In genomic region chr13:75478659-75479058, GRCh38 we compare ENCODE assay signal across 18 cellular contexts. TPM values are rescaled to one million over a fixed set of nuclear protein-coding genes. Genes with fewer than 3 reads are reported as not detected.
A peak's percentile ranks its signal among the peaks of the same experiment; 100 is the strongest.
DNase-seq lines count a peak whose midpoint lies in the region; ATAC-seq and TF ChIP-seq lines count a peak whose summit lies in the region.
"Had no signal": no experiment of that assay in that cellular context is flagged by ENCODE, and none has a peak within 500 bp of the region (broad histone marks: within the 10 kb centered on the region; RNA-seq: fewer than 3 reads in every experiment).

No MANE protein-coding gene starts in this region.

- H3K27me3 Mint-ChIP-seq in mesothelial cell of epicardium (ENCODE audit: low read depth): no peaks in the 10 kb centered on the region
- peaks cover 45% of the 10 kb centered on the region for H3K27me3 Mint-ChIP-seq in activated T-cell treated with anti-CD3 and anti-CD28 coated beads, Interleukin-2, amount 50 U/mL, for 4 hours (ENCODE audit: low read depth)

- no peaks in the 10 kb centered on the region for H3F3A ChIP-seq in PC-3 (ENCODE audit: low read length, unreplicated experiment)

- H3K27me3 ChIP-seq in BLaER1 treated with 17β-estradiol and CSF1 and Interleukin-3, amounts not matched to agents 10 nM and 100 nM: no peaks in the 10 kb centered on the region
- H3K27me3 ChIP-seq in PC-3 (ENCODE audit: low read length): no peaks in the 10 kb centered on the region

- ATAC-seq in PC-3: no peak
- ATAC-seq in activated T-cell treated with anti-CD3 and anti-CD28 coated beads, Interleukin-2, amount 50 U/mL, for 4 hours: no peak

- H3K9me3 Mint-ChIP-seq in mesothelial cell of epicardium: no peaks in the 10 kb centered on the region
- no peaks in the 10 kb centered on the region for H3K9me3 Mint-ChIP-seq in activated T-cell treated with anti-CD3 and anti-CD28 coated beads, Interleukin-2, amount 50 U/mL, for 4 hours

- H3K4me1 ChIP-seq in BLaER1 treated with 17β-estradiol and CSF1 and Interleukin-3, amounts not matched to agents 10 nM and 100 nM: peaks cover 22 to 40% (median 31%) of the 10 kb centered on the region in 10 experiments
- H3K4me1 ChIP-seq in PC-3 (ENCODE audit: insufficient read depth, low read length): peaks cover 30% of the 10 kb centered on the region

- H3K9ac ChIP-seq in BLaER1 treated with 17β-estradiol and CSF1 and Interleukin-3, amounts not matched to agents 10 nM and 100 nM: no peak overlapping the region
- peak overlapping the region; percentile 13; the same call in 1 of the 2 replicates for H3K9ac ChIP-seq in PC-3 (ENCODE audit: low read length)
- H3K9ac ChIP-seq: KMS-11 had no signal

- peaks cover 50% of the 10 kb centered on the region for H3K79me2 ChIP-seq in PC-3 (ENCODE audit: low read length)

- no peak overlapping the region for H3K27ac ChIP-seq in BLaER1 treated with 17β-estradiol and CSF1 and Interleukin-3, amounts not matched to agents 10 nM and 100 nM
- H3K27ac ChIP-seq in PC-3 (ENCODE audit: low read length): peak overlapping the region; percentile 67
- H3K27ac ChIP-seq: 22Rv1, C4-2B, KMS-11, SJSA1 had no signal

- DNase-seq in NCI-H510A treated with DMSO at 0.1 percent for 48 hours (lab: John Stamatoyannopoulos, UW) (peak; percentile 26), NCI-H510A (lab: John Stamatoyannopoulos, UW) (no peak), PC-3 (no peak), mesothelial cell of epicardium (ENCODE audit: low spot score in 2 of 2, unreplicated experiment in 2 of 2) (no peak), NCI-H2081 treated with DMSO at 0.1 percent for 48 hours (lab: John Stamatoyannopoulos, UW) (no peak)
- no peak for DNase-seq in stimulated activated CD4-positive, alpha-beta T cell treated with anti-CD3 and anti-CD28 coated beads, Interleukin-1b, Interleukin-23, amount 100 ng/mL, for 48 hours
- no peak for DNase-seq in activated T-cell treated with anti-CD3 and anti-CD28 coated beads, Interleukin-2, amount 50 U/mL, for 4 hours
- DNase-seq: COR-L47, MM.1S, NCI-H1105, NCI-H187, NCI-H446 treated with DMSO at 0.1 percent for 48 hours, RPMI8226 had no signal

- peaks cover 0 to 23% (median 4%) of the 10 kb centered on the region in 11 experiments; a peak in 8 of 22 replicates for H3K36me3 ChIP-seq in BLaER1 treated with 17β-estradiol and CSF1 and Interleukin-3, amounts not matched to agents 10 nM and 100 nM
- no peaks in the 10 kb centered on the region for H3K36me3 ChIP-seq in PC-3 (ENCODE audit: low read depth, low read length)
- H3K36me3 ChIP-seq: SJSA1 had no signal

- no peak overlapping the region for H2AFZ ChIP-seq in PC-3 (ENCODE audit: low read length)

- CTCF ChIA-PET in PC-3 (lab: Charles Lee): no interaction called here

- H4K20me1 ChIP-seq in BLaER1 treated with 17β-estradiol and CSF1 and Interleukin-3, amounts not matched to agents 10 nM and 100 nM: peaks cover 0 to 51% (median 24%) of the 10 kb centered on the region in 11 experiments; a peak in 15 of 22 replicates
- peaks cover 15% of the 10 kb centered on the region; the same call in 1 of the 2 replicates for H4K20me1 ChIP-seq in PC-3 (ENCODE audit: low read length)

- peaks cover 0 to 7% (median 0%) of the 10 kb centered on the region in 11 experiments; a peak in 3 of 22 replicates for H3K9me3 ChIP-seq in BLaER1 treated with 17β-estradiol and CSF1 and Interleukin-3, amounts not matched to agents 10 nM and 100 nM (replicated peaks in 1 of 11)
- no peaks in the 10 kb centered on the region for H3K9me3 ChIP-seq in PC-3 (ENCODE audit: low read length)
- H3K9me3 ChIP-seq: SJSA1 had no signal

- H3K4me2 ChIP-seq in BLaER1 treated with 17β-estradiol and CSF1 and Interleukin-3, amounts not matched to agents 10 nM and 100 nM: peak overlapping the region; percentile 80 to 95 (median 90)
- peak overlapping the region; percentile 93 for H3K4me2 ChIP-seq in PC-3 (ENCODE audit: low read length)
- H3K4me2 ChIP-seq: KMS-11 had no signal

- TF ChIP-seq CTCF in PC-3 (conservative IDR thresholded peaks at IDR 0.05; ENCODE audit: low read depth, low read length) (no peak), mesothelial cell of epicardium (IDR thresholded peaks at IDR 0.05; ENCODE audit: unreplicated experiment) (no peak)

- H3K4me1 Mint-ChIP-seq in mesothelial cell of epicardium: peaks cover 34% of the 10 kb centered on the region
- peaks cover 10% of the 10 kb centered on the region for H3K4me1 Mint-ChIP-seq in activated T-cell treated with anti-CD3 and anti-CD28 coated beads, Interleukin-2, amount 50 U/mL, for 4 hours (ENCODE audit: low read depth)

- POLR2A ChIA-PET in PC-3 (lab: Charles Lee; ENCODE audit: unreplicated experiment): interaction anchor here (0.6 kb wide), 1 partner anchor 56 kb away, joined by 3 read pairs; no protein-coding TSS in a partner anchor

- no TSS peak for BruUV-seq in PC-3 (replicated peaks; lab: Mats Ljungman, UMichigan)

- no peak overlapping the region for H3K27ac Mint-ChIP-seq in mesothelial cell of epicardium

- H3K4me3 Mint-ChIP-seq in mesothelial cell of epicardium: peak overlapping the region; percentile 2
- H3K4me3 Mint-ChIP-seq in activated T-cell treated with anti-CD3 and anti-CD28 coated beads, Interleukin-2, amount 50 U/mL, for 4 hours: no peak overlapping the region

- H3K4me3 ChIP-seq in BLaER1 treated with 17β-estradiol and CSF1 and Interleukin-3, amounts not matched to agents 10 nM and 100 nM: peak overlapping the region in 7 of 10 experiments; percentile 81 to 94 (median 86); a peak in 14 of 20 replicates
- H3K4me3 ChIP-seq in PC-3 (ENCODE audit: low read length): peak overlapping the region; percentile 77
- H3K4me3 ChIP-seq: SJSA1 had no signal

- no peaks in the 10 kb centered on the region for H3K36me3 Mint-ChIP-seq in mesothelial cell of epicardium
- H3K36me3 Mint-ChIP-seq in activated T-cell treated with anti-CD3 and anti-CD28 coated beads, Interleukin-2, amount 50 U/mL, for 4 hours (ENCODE audit: insufficient read depth): no peaks in the 10 kb centered on the region

- no peaks in the 10 kb centered on the region for H3K9me2 ChIP-seq in PC-3 (replicated peaks; ENCODE audit: low read length)

- intact Hi-C loops in PC-3 (cut with micrococcal nuclease): loop anchor here (2.0 kb wide), 1 partner anchor 22 kb away; no protein-coding TSS in a partner anchor

RNA-seq across cellular contexts. Expression of gene TBC1D4, which starts 3.3 kb away (rescaled TPM):
- total RNA-seq in PC-3 (2014; rRNA removed) (15.1 and 22.3 TPM in 2 replicates), mesothelial cell of epicardium (20.5 to 21.1 TPM (median 21.0 TPM) in 3 replicates)
- 10 to 100 TPM; 25.1 to 35.1 (median 30.0) TPM for total RNA-seq in activated T-cell treated with anti-CD3 and anti-CD28 coated beads, Interleukin-2, amount 50 U/mL, for 4 hours

RNA-seq across cellular contexts. Expression of gene COMMD6, which starts 59.0 kb away (rescaled TPM):
- 37.8 and 46.7 TPM in 2 replicates for total RNA-seq in PC-3 (2014; rRNA removed)
- 134 to 143 TPM (median 141 TPM) in 3 replicates for total RNA-seq in mesothelial cell of epicardium
- 10 to 100 TPM; 72.8 to 82.5 (median 74.3) TPM for total RNA-seq in activated T-cell treated with anti-CD3 and anti-CD28 coated beads, Interleukin-2, amount 50 U/mL, for 4 hours
